15 cellular contexts compared by ENCODE assay signal in the genomic region with DNA sequence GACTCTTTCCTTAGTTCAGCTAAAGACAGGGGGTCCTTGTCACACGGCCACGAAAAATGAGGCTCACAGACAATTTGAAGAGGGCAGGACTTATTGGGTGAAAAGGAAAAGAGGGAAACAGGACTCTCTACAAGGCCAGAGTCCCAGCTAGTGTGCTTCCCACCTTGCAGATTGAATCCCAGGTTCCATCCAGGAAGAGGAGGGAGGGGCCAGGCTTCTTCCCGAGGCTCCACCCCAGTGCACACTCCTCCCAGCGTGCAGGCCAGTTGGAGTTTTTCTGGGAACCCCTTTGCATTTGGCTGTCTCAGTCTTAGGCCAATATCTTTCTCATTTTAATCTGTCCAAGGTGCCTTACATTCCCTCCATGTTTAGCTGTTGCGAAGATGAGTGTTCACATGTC.
"Had no signal": no experiment of that assay in that cellular context is flagged by ENCODE, and none has a peak within 500 bp of the region (broad histone marks: within the 10 kb centered on the region; RNA-seq: fewer than 3 reads in every experiment).

No MANE protein-coding gene starts in this region.

- H3K9me3 ChIP-seq: gastrocnemius medialis, uterus had no signal

- H3K27me3 Mint-ChIP-seq: activated CD4-positive, alpha-beta T cell treated with anti-CD3 and anti-CD28 coated beads, Interleukin-2, amount 10 ng/mL, durations not matched to agents 7 days and 5 days; activated naive CD4-positive, alpha-beta T cell treated with anti-CD3 and anti-CD28 coated beads, Interleukin-2, amount 10 ng/mL, durations not matched to agents 7 days and 5 days; memory B cell had no signal

- H3K27ac Mint-ChIP-seq: activated CD4-positive, alpha-beta T cell treated with anti-CD3 and anti-CD28 coated beads, Interleukin-2, amount 10 ng/mL, durations not matched to agents 7 days and 5 days; activated naive CD4-positive, alpha-beta T cell treated with anti-CD3 and anti-CD28 coated beads, Interleukin-2, amount 10 ng/mL, durations not matched to agents 7 days and 5 days; activated T-helper 2 cell treated with anti-CD3 and anti-CD28 coated beads, Interferon-gamma antibody, Interleukin-2, Interleukin-4, amounts not matched to agents 10 μg/mL and 5 μg/mL and 100 μg/mL, durations not matched to agents 14 hours and 24 hours and 36 hours; memory B cell; T-helper 1 cell treated with Interleukin-12 subunit alpha and Interleukin-12 subunit beta and Interleukin-4 antibody, amounts not matched to agents 30 μg/mL and 1 μg/mL, for 36 hours had no signal

- ATAC-seq: gastrocnemius medialis had no signal

- H3K4me1 Mint-ChIP-seq: activated CD4-positive, alpha-beta T cell treated with anti-CD3 and anti-CD28 coated beads, Interleukin-2, amount 10 ng/mL, durations not matched to agents 7 days and 5 days; activated naive CD4-positive, alpha-beta T cell treated with anti-CD3 and anti-CD28 coated beads, Interleukin-2, amount 10 ng/mL, durations not matched to agents 7 days and 5 days; memory B cell; neural crest cell had no signal

- H3K9me3 Mint-ChIP-seq: activated naive CD4-positive, alpha-beta T cell treated with anti-CD3 and anti-CD28 coated beads, Interleukin-2, amount 10 ng/mL, durations not matched to agents 7 days and 5 days; memory B cell had no signal

- H3K4me3 Mint-ChIP-seq: activated CD4-positive, alpha-beta T cell treated with anti-CD3 and anti-CD28 coated beads, Interleukin-2, amount 10 ng/mL, durations not matched to agents 7 days and 5 days; activated naive CD4-positive, alpha-beta T cell treated with anti-CD3 and anti-CD28 coated beads, Interleukin-2, amount 10 ng/mL, durations not matched to agents 7 days and 5 days; memory B cell; neural crest cell; T-helper 1 cell treated with Interleukin-12 subunit alpha and Interleukin-12 subunit beta and Interleukin-4 antibody, amounts not matched to agents 30 μg/mL and 1 μg/mL, for 36 hours had no signal

- H3K36me3 ChIP-seq: uterus had no signal

- H3K4me3 ChIP-seq: gastrocnemius medialis, heart right ventricle, left ventricle myocardium inferior, uterus had no signal

- H3K27me3 ChIP-seq: gastrocnemius medialis, heart right ventricle, uterus had no signal

- H3K4me1 ChIP-seq: gastrocnemius medialis, uterus had no signal

- DNase-seq: activated CD4-positive, alpha-beta T cell treated with anti-CD3 and anti-CD28 coated beads, Interleukin-2, amount 10 ng/mL, durations not matched to agents 7 days and 5 days; activated CD4-positive, CD25-positive, alpha-beta regulatory T cell; activated CD8-positive, alpha-beta memory T cell treated with anti-CD3 and anti-CD28 coated beads for 24 hours; activated naive CD4-positive, alpha-beta T cell treated with anti-CD3 and anti-CD28 coated beads, Interleukin-2, amount 10 ng/mL, durations not matched to agents 7 days and 5 days; activated T-cell treated with anti-CD3 and anti-CD28 coated beads for 4 hours; cerebellar nuclear complex; gastrocnemius medialis; heart right ventricle; left ventricle myocardium inferior; small intestine; uterus had no signal

- H3K27ac ChIP-seq: gastrocnemius medialis, heart right ventricle, left ventricle myocardium inferior, uterus had no signal
